In genomic region chr2:24411488-24412146, GRCh38 we compare ENCODE assay signal across 1 cellular context.
TF ChIP-seq lines count a peak whose summit lies in the region.

No MANE protein-coding gene starts in this region.

TF ChIP-seq in H1, 55 proteins besides CTCF, POLR2A, EP300 and RAD21:
- TF ChIP-seq GTF2F1 (IDR thresholded peaks at IDR 0.05; ENCODE audit: borderline replicate concordance, low read depth, low read length) (no peak), SAP30 (IDR thresholded peaks at IDR 0.05; ENCODE audit: insufficient read depth, insufficient replicate concordance, low read length) (no peak), MAFK (IDR thresholded peaks at IDR 0.05; ENCODE audit: low read depth, low read length) (no peak)
